Comparison of ENCODE assay signal across 20 cellular contexts in genomic region chr7:150948791-150949251, GRCh38. TPM values are rescaled to one million over a fixed set of nuclear protein-coding genes. Genes with fewer than 3 reads are reported as not detected.
DNase-seq lines count a peak whose midpoint lies in the region; TF ChIP-seq lines count a peak whose summit lies in the region.
"Had no signal": no experiment of that assay in that cellular context is flagged by ENCODE, and none has a peak within 500 bp of the region (broad histone marks: within the 10 kb centered on the region; RNA-seq: fewer than 3 reads in every experiment).

No MANE protein-coding gene starts in this region.

- H3K36me3 ChIP-seq in HUES64 (ENCODE audit: insufficient read depth, low read length) (no peaks in the 10 kb centered on the region), osteoblast (ENCODE audit: insufficient read depth, low read length) (no peaks in the 10 kb centered on the region)
- H3K36me3 ChIP-seq: SJSA1 had no signal

- peak; percentile 1 for DNase-seq in activated naive CD4-positive, alpha-beta T cell treated with anti-CD3 and anti-CD28 coated beads for 36 hours
- no peak for DNase-seq in activated naive CD4-positive, alpha-beta T cell treated with Interleukin-2 at 50 U/mL for 16 hours
- no peak for DNase-seq in erythroblast (lab: John Stamatoyannopoulos, UW)
- DNase-seq in osteoblast (ENCODE audit: insufficient read length, low spot score, missing footprints), result peak; percentile 76
- DNase-seq in hypothalamus (lab: John Stamatoyannopoulos, UW), result no peak
- DNase-seq in NCI-H526 (lab: John Stamatoyannopoulos, UW), result no peak
- no peak for DNase-seq in T-helper 1 cell
- DNase-seq: activated B cell treated with CpG ODN at 0.5 μM for 24 hours; activated naive CD8-positive, alpha-beta T cell treated with anti-CD3 and anti-CD28 coated beads, Interleukin-2, amount 50 U/mL, for 24 hours; dermis blood vessel endothelial cell; DMS153; GDM1; kidney glomerular epithelial cell; NCI-H1417 treated with DMSO at 0.1 percent for 48 hours; NCI-H2171; stimulated activated CD4-positive, alpha-beta T cell treated with anti-CD3 and anti-CD28 coated beads, Interleukin-15, amount 100 ng/mL, for 24 hours had no signal

- H3K4me3 Mint-ChIP-seq in activated naive CD4-positive, alpha-beta T cell treated with anti-CD3 and anti-CD28 coated beads for 36 hours, result no peak overlapping the region
- H3K4me3 Mint-ChIP-seq: activated B cell treated with CpG ODN at 0.5 μM for 24 hours; activated naive CD8-positive, alpha-beta T cell treated with anti-CD3 and anti-CD28 coated beads, Interleukin-2, amount 50 U/mL, for 24 hours; CD14-positive monocyte; T-helper 2 cell treated with Interferon-gamma antibody and Interleukin-4, amounts not matched to agents 5 μg/mL and 100 μg/mL, for 36 hours had no signal

- H3K27ac Mint-ChIP-seq in activated naive CD4-positive, alpha-beta T cell treated with anti-CD3 and anti-CD28 coated beads for 36 hours, result no peak overlapping the region
- H3K27ac Mint-ChIP-seq: activated B cell treated with CpG ODN at 0.5 μM for 24 hours; activated naive CD8-positive, alpha-beta T cell treated with anti-CD3 and anti-CD28 coated beads, Interleukin-2, amount 50 U/mL, for 24 hours; CD14-positive monocyte; T-helper 2 cell treated with Interferon-gamma antibody and Interleukin-4, amounts not matched to agents 5 μg/mL and 100 μg/mL, for 36 hours had no signal

- H3K9me3 ChIP-seq in HUES64 (ENCODE audit: insufficient read depth, low read depth, low read length), result no peaks in the 10 kb centered on the region
- H3K9me3 ChIP-seq in osteoblast (ENCODE audit: low read depth, low read length), result no peaks in the 10 kb centered on the region
- H3K9me3 ChIP-seq: SJSA1 had no signal

- WGBS in HUES64, result 80% methylated on average over 15 of the region's 15 CpGs

- H3K4me1 ChIP-seq in HUES64 (ENCODE audit: insufficient read depth, low read length), result peaks cover 27% of the 10 kb centered on the region
- no peaks in the 10 kb centered on the region for H3K4me1 ChIP-seq in osteoblast (ENCODE audit: insufficient read depth, low read length)
- H3K4me1 ChIP-seq: SJSA1 had no signal

- CTCF ChIA-PET in activated naive CD4-positive, alpha-beta T cell treated with anti-CD3 and anti-CD28 coated beads for 36 hours (lab: Charles Lee), result interaction anchor here (0.9 to 1.4 kb wide), 2 partner anchors 14 to 50 kb away, joined by 5 to 6 read pairs; no protein-coding TSS in a partner anchor

- H3K27me3 ChIP-seq in HUES64 (ENCODE audit: insufficient read depth, low read length) (peaks cover 34% of the 10 kb centered on the region), osteoblast (ENCODE audit: insufficient read depth, low read length) (no peaks in the 10 kb centered on the region)
- H3K27me3 ChIP-seq: SJSA1 had no signal

- no peak overlapping the region for H2AFZ ChIP-seq in osteoblast (ENCODE audit: low read length)

- H3K27ac ChIP-seq in HUES64 (ENCODE audit: low read depth, low read length), result no peak overlapping the region
- H3K27ac ChIP-seq in osteoblast (ENCODE audit: low read depth, low read length), result no peak overlapping the region
- H3K27ac ChIP-seq: SJSA1 had no signal

- intact Hi-C loops in activated naive CD4-positive, alpha-beta T cell treated with anti-CD3 and anti-CD28 coated beads for 36 hours (cut with micrococcal nuclease), result no loop called here

- peaks cover 6% of the 10 kb centered on the region for H3K27me3 Mint-ChIP-seq in activated naive CD4-positive, alpha-beta T cell treated with anti-CD3 and anti-CD28 coated beads for 36 hours (ENCODE audit: low read depth)

- TF ChIP-seq POLR2A in erythroblast (IDR thresholded peaks at IDR 0.05; ENCODE audit: low read length), result peak; percentile 42

- no peaks in the 10 kb centered on the region for H3K4me1 Mint-ChIP-seq in activated naive CD4-positive, alpha-beta T cell treated with anti-CD3 and anti-CD28 coated beads for 36 hours (ENCODE audit: low read depth)
- H3K4me1 Mint-ChIP-seq: activated B cell treated with CpG ODN at 0.5 μM for 24 hours; activated naive CD8-positive, alpha-beta T cell treated with anti-CD3 and anti-CD28 coated beads, Interleukin-2, amount 50 U/mL, for 24 hours; CD14-positive monocyte had no signal

- H4K20me1 ChIP-seq in osteoblast (ENCODE audit: insufficient read depth, low read length), result peaks cover 2% of the 10 kb centered on the region

- H3K36me3 Mint-ChIP-seq in activated naive CD4-positive, alpha-beta T cell treated with anti-CD3 and anti-CD28 coated beads for 36 hours (ENCODE audit: low read depth), result no peaks in the 10 kb centered on the region
- H3K36me3 Mint-ChIP-seq: CD14-positive monocyte had no signal

- no peak for TF ChIP-seq CTCF in osteoblast (IDR thresholded peaks at IDR 0.05; ENCODE audit: extremely low read depth, low read depth, low read length)

- no peaks in the 10 kb centered on the region for H3K9me3 Mint-ChIP-seq in activated naive CD4-positive, alpha-beta T cell treated with anti-CD3 and anti-CD28 coated beads for 36 hours
- H3K9me3 Mint-ChIP-seq: activated B cell treated with CpG ODN at 0.5 μM for 24 hours; activated naive CD8-positive, alpha-beta T cell treated with anti-CD3 and anti-CD28 coated beads, Interleukin-2, amount 50 U/mL, for 24 hours; T-helper 2 cell treated with Interferon-gamma antibody and Interleukin-4, amounts not matched to agents 5 μg/mL and 100 μg/mL, for 36 hours had no signal

- no peaks in the 10 kb centered on the region for H3K79me2 ChIP-seq in osteoblast (ENCODE audit: insufficient read depth, low read length)

- no peak overlapping the region for H3K4me2 ChIP-seq in osteoblast (ENCODE audit: insufficient read depth, low read length)

- H3K4me3 ChIP-seq in HUES64 (ENCODE audit: low read length) (peak overlapping the region; percentile 30; the same call in 1 of the 2 replicates), osteoblast (ENCODE audit: insufficient read depth, low read length) (no peak overlapping the region)
- H3K4me3 ChIP-seq: SJSA1 had no signal

- no peak overlapping the region for H3K9ac ChIP-seq in HUES64 (ENCODE audit: low read depth, low read length)

RNA-seq across cellular contexts. Expression of gene KCNH2, which starts 29.3 kb away (rescaled TPM):
- total RNA-seq in activated naive CD4-positive, alpha-beta T cell treated with anti-CD3 and anti-CD28 coated beads for 36 hours, result under 1 TPM; 0.17 to 0.19 TPM
- 5.3 TPM for polyA plus RNA-seq in HUES64 (2013, experiment 1 of 2)
- 8.0 TPM for polyA plus RNA-seq in HUES64 (2013, experiment 2 of 2)
- total RNA-seq in osteoblast, result not detected in 2 replicates
- total RNA-seq: dermis blood vessel endothelial cell, SJSA1 had no signal
- polyA plus RNA-seq: CD14-positive monocyte had no signal

RNA-seq across cellular contexts. Expression of gene NOS3, which starts 42.0 kb away (rescaled TPM):
- 1 to 10 TPM; 7.1 to 9.2 TPM for total RNA-seq in activated naive CD4-positive, alpha-beta T cell treated with anti-CD3 and anti-CD28 coated beads for 36 hours
- polyA plus RNA-seq in HUES64 (2013, experiment 1 of 2), result 6.1 TPM
- 9.2 TPM for polyA plus RNA-seq in HUES64 (2013, experiment 2 of 2)
- total RNA-seq in osteoblast, result not detected in 2 replicates
- total RNA-seq: SJSA1 had no signal

Comparison
In these comparisons a context has a peak if more than half of its experiments do, and no peak if none do; other contexts are left out.
1. DNase-seq: peak in activated naive CD4-positive, alpha-beta T cell treated with anti-CD3 and anti-CD28 coated beads for 36 hours (single experiment) and osteoblast (single experiment); none in activated naive CD4-positive, alpha-beta T cell treated with Interleukin-2 at 50 U/mL for 16 hours (single experiment), erythroblast (0 of 2), hypothalamus (0 of 51), NCI-H526 (0 of 2) and T-helper 1 cell (0 of 5).